In genomic region chr10:110644598-110645462, GRCh38 we compare ENCODE assay signal across 10 cellular contexts. TPM values are rescaled to one million over a fixed set of nuclear protein-coding genes. Genes with fewer than 3 reads are reported as not detected.
A peak's percentile ranks its signal among the peaks of the same experiment; 100 is the strongest.
DNase-seq lines count a peak whose midpoint lies in the region; ATAC-seq and TF ChIP-seq lines count a peak whose summit lies in the region.
"Had no signal": no experiment of that assay in that cellular context is flagged by ENCODE, and none has a peak within 500 bp of the region (broad histone marks: within the 10 kb centered on the region; RNA-seq: fewer than 3 reads in every experiment).

No MANE protein-coding gene starts in this region.

- peaks cover 19% of the 10 kb centered on the region for H3K4me1 ChIP-seq in lower lobe of right lung
- H3K4me1 ChIP-seq in upper lobe of left lung = peaks cover 15 to 20% (median 17%) of the 10 kb centered on the region in 4 donors
- peaks cover 6 to 19% of the 10 kb centered on the region in 2 donors for H3K4me1 ChIP-seq in thyroid gland

- POLR2A ChIA-PET in activated naive CD8-positive, alpha-beta T cell treated with anti-CD3 and anti-CD28 coated beads, Interleukin-2, amount 10 ng/mL, durations not matched to agents 7 days and 5 days (lab: Charles Lee) = no interaction called here

- no peak for DNase-seq in activated naive CD4-positive, alpha-beta T cell treated with anti-CD3 and anti-CD28 coated beads, Interleukin-2, amount 10 ng/mL, durations not matched to agents 7 days and 5 days
- no peak for DNase-seq in activated naive CD4-positive, alpha-beta T cell treated with anti-CD3 and anti-CD28 coated beads, Interleukin-2, amount 50 U/mL, for 72 hours (ENCODE audit: low spot score in 2 of 2)
- DNase-seq in activated naive CD8-positive, alpha-beta T cell treated with anti-CD3 and anti-CD28 coated beads, Interleukin-2, amount 10 ng/mL, durations not matched to agents 7 days and 5 days = no peak
- DNase-seq in lower lobe of right lung = no peak
- no peak for DNase-seq in upper lobe of left lung
- DNase-seq in retina = no peak
- DNase-seq in thyroid gland = no peak
- DNase-seq: DMS79 treated with DMSO at 0.1 percent for 48 hours had no signal

- no peaks in the 10 kb centered on the region for H3K9me3 ChIP-seq in lower lobe of right lung
- no peaks in the 10 kb centered on the region for H3K9me3 ChIP-seq in upper lobe of left lung
- no peaks in the 10 kb centered on the region for H3K9me3 ChIP-seq in thyroid gland

- no peak for ATAC-seq in activated naive CD4-positive, alpha-beta T cell treated with anti-CD3 and anti-CD28 coated beads, Interleukin-2, amount 50 U/mL, for 72 hours
- no peak for ATAC-seq in activated naive CD8-positive, alpha-beta T cell treated with anti-CD3 and anti-CD28 coated beads, Interleukin-2, amount 10 ng/mL, durations not matched to agents 7 days and 5 days (ENCODE audit: low read depth)
- ATAC-seq in lower lobe of right lung = peak in 1 of 2 donors; percentile 23
- no peak for ATAC-seq in upper lobe of left lung (ENCODE audit: low FRiP score in 2 of 2)
- no peak for ATAC-seq in HG03378 (IDR thresholded peaks at IDR 0.05; ENCODE audit: unreplicated experiment)

- TF ChIP-seq CTCF in lower lobe of right lung (IDR thresholded peaks at IDR 0.05) (no peak), upper lobe of left lung (IDR thresholded peaks at IDR 0.05) (no peak), thyroid gland (IDR thresholded peaks at IDR 0.05) (no peak)

- H3K36me3 Mint-ChIP-seq in activated naive CD4-positive, alpha-beta T cell treated with anti-CD3 and anti-CD28 coated beads, Interleukin-2, amount 10 ng/mL, durations not matched to agents 7 days and 5 days = peaks cover 2% of the 10 kb centered on the region
- H3K36me3 Mint-ChIP-seq in activated naive CD4-positive, alpha-beta T cell treated with anti-CD3 and anti-CD28 coated beads, Interleukin-2, amount 50 U/mL, for 72 hours = peaks cover 0 to 10% of the 10 kb centered on the region in 2 donors
- no peaks in the 10 kb centered on the region for H3K36me3 Mint-ChIP-seq in activated naive CD8-positive, alpha-beta T cell treated with anti-CD3 and anti-CD28 coated beads, Interleukin-2, amount 10 ng/mL, durations not matched to agents 7 days and 5 days

- peak overlapping the region; percentile 49 for H3K4me3 ChIP-seq in lower lobe of right lung
- peak overlapping the region in 3 of 4 donors; percentile 38 to 55 (median 50) for H3K4me3 ChIP-seq in upper lobe of left lung
- peak overlapping the region in 1 of 3 donors; percentile 49 for H3K4me3 ChIP-seq in thyroid gland (replicated peaks in 1 of 3)

- H3K36me3 ChIP-seq in lower lobe of right lung = no peaks in the 10 kb centered on the region
- no peaks in the 10 kb centered on the region for H3K36me3 ChIP-seq in upper lobe of left lung
- H3K36me3 ChIP-seq in thyroid gland = no peaks in the 10 kb centered on the region

- 30 to 33% methylated on average over 27 to 29 of the region's 31 CpGs for WGBS in upper lobe of left lung, 2 donors
- 42 to 49% methylated on average over 27 to 28 of the region's 31 CpGs for WGBS in thyroid gland, 2 donors

- H3K27ac Mint-ChIP-seq in activated naive CD4-positive, alpha-beta T cell treated with anti-CD3 and anti-CD28 coated beads, Interleukin-2, amount 10 ng/mL, durations not matched to agents 7 days and 5 days = no peak overlapping the region
- H3K27ac Mint-ChIP-seq in activated naive CD4-positive, alpha-beta T cell treated with anti-CD3 and anti-CD28 coated beads, Interleukin-2, amount 50 U/mL, for 72 hours = no peak overlapping the region
- H3K27ac Mint-ChIP-seq in activated naive CD8-positive, alpha-beta T cell treated with anti-CD3 and anti-CD28 coated beads, Interleukin-2, amount 10 ng/mL, durations not matched to agents 7 days and 5 days = no peak overlapping the region

- H3K27me3 Mint-ChIP-seq in activated naive CD4-positive, alpha-beta T cell treated with anti-CD3 and anti-CD28 coated beads, Interleukin-2, amount 10 ng/mL, durations not matched to agents 7 days and 5 days = peaks cover 66% of the 10 kb centered on the region
- peaks cover 83% of the 10 kb centered on the region for H3K27me3 Mint-ChIP-seq in activated naive CD8-positive, alpha-beta T cell treated with anti-CD3 and anti-CD28 coated beads, Interleukin-2, amount 10 ng/mL, durations not matched to agents 7 days and 5 days

- intact Hi-C loops in lower lobe of right lung (cut with DNase I) = no loop called here
- intact Hi-C loops in thyroid gland (cut with DNase I) = no loop called here

- H3K27me3 ChIP-seq in lower lobe of right lung (ENCODE audit: low read depth) (peaks cover 88% of the 10 kb centered on the region), upper lobe of left lung (peaks cover 0 to 48% (median 19%) of the 10 kb centered on the region in 4 donors), thyroid gland (peaks cover 13% of the 10 kb centered on the region)

- TF ChIP-seq POLR2A in upper lobe of left lung (IDR thresholded peaks at IDR 0.05) (no peak), thyroid gland (IDR thresholded peaks at IDR 0.05) (no peak)

- peak overlapping the region; percentile 41 for H3K4me3 Mint-ChIP-seq in activated naive CD4-positive, alpha-beta T cell treated with anti-CD3 and anti-CD28 coated beads, Interleukin-2, amount 10 ng/mL, durations not matched to agents 7 days and 5 days
- peak overlapping the region; percentile 65 for H3K4me3 Mint-ChIP-seq in activated naive CD8-positive, alpha-beta T cell treated with anti-CD3 and anti-CD28 coated beads, Interleukin-2, amount 10 ng/mL, durations not matched to agents 7 days and 5 days

- no peaks in the 10 kb centered on the region for H3K9me3 Mint-ChIP-seq in activated naive CD4-positive, alpha-beta T cell treated with anti-CD3 and anti-CD28 coated beads, Interleukin-2, amount 10 ng/mL, durations not matched to agents 7 days and 5 days
- no peaks in the 10 kb centered on the region for H3K9me3 Mint-ChIP-seq in activated naive CD4-positive, alpha-beta T cell treated with anti-CD3 and anti-CD28 coated beads, Interleukin-2, amount 50 U/mL, for 72 hours
- H3K9me3 Mint-ChIP-seq in activated naive CD8-positive, alpha-beta T cell treated with anti-CD3 and anti-CD28 coated beads, Interleukin-2, amount 10 ng/mL, durations not matched to agents 7 days and 5 days = no peaks in the 10 kb centered on the region

- H3K27ac ChIP-seq in lower lobe of right lung (no peak overlapping the region), upper lobe of left lung (no peak overlapping the region), thyroid gland (no peak overlapping the region)

- peaks cover 31% of the 10 kb centered on the region for H3K4me1 Mint-ChIP-seq in activated naive CD4-positive, alpha-beta T cell treated with anti-CD3 and anti-CD28 coated beads, Interleukin-2, amount 10 ng/mL, durations not matched to agents 7 days and 5 days
- peaks cover 24% of the 10 kb centered on the region for H3K4me1 Mint-ChIP-seq in activated naive CD8-positive, alpha-beta T cell treated with anti-CD3 and anti-CD28 coated beads, Interleukin-2, amount 10 ng/mL, durations not matched to agents 7 days and 5 days

- CTCF ChIA-PET in activated naive CD4-positive, alpha-beta T cell treated with anti-CD3 and anti-CD28 coated beads, Interleukin-2, amount 10 ng/mL, durations not matched to agents 7 days and 5 days (lab: Charles Lee) = no interaction called here

- no peak for TF ChIP-seq EP300 in upper lobe of left lung (IDR thresholded peaks at IDR 0.05)

RNA-seq across cellular contexts. Expression of gene RBM20, which starts 0.7 kb away (rescaled TPM):
- total RNA-seq in activated naive CD4-positive, alpha-beta T cell treated with anti-CD3 and anti-CD28 coated beads, Interleukin-2, amount 50 U/mL, for 72 hours = under 1 TPM; 0.06 to 0.20 TPM
- under 1 TPM; 0.06 to 0.17 TPM for total RNA-seq in activated naive CD8-positive, alpha-beta T cell treated with anti-CD3 and anti-CD28 coated beads, Interleukin-2, amount 10 ng/mL, durations not matched to agents 7 days and 5 days
- total RNA-seq in lower lobe of right lung (1.0 TPM), upper lobe of left lung (1 to 10 TPM in 3 of 6 donors, under 1 TPM in 3; 0.11 to 7.5 (median 1.5) TPM), thyroid gland (1 to 10 TPM in 3 of 4 donors, under 1 TPM in 1; 0.54 to 4.3 (median 1.5) TPM)
- total RNA-seq: bronchial epithelial cell had no signal
